In the genomic region with DNA sequence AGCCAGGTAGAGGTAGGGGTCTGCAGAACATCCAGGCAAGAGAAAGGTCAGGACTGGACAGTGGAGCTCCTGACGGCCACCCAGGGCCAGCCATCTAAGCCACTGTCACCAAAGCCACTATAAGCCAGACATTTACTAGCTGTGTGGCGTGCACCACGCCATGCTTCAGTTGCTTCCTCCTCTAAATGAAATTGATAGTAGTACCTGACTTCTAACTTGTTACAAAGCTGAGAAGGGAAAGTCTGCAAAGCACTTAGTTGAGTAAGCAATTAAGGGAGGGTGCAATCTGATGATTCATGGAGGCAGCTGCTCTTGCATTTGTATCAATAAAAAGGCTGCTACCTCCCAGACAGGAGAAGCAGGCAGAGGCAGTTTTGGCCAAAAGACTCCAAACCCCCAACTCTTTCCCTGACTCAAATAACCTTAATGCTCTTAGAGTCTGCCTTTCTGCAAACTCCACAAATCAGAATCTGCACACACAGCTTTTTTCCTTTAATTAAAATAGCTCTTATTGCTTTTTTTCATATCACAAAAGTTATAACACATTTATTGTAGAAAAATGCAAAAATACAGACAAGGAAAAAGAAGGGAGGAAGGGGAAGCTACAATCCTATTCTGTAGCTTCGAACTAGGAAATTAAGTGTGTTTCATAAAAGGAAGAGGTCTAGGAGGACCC, we compare ENCODE assay signal across 13 cellular contexts. TPM values are rescaled to one million over a fixed set of nuclear protein-coding genes. Genes with fewer than 3 reads are reported as not detected.
A peak's percentile ranks its signal among the peaks of the same experiment; 100 is the strongest.
DNase-seq lines count a peak whose midpoint lies in the region; ATAC-seq lines count a peak whose summit lies in the region.
"Had no signal": no experiment of that assay in that cellular context is flagged by ENCODE, and none has a peak within 500 bp of the region (broad histone marks: within the 10 kb centered on the region; RNA-seq: fewer than 3 reads in every experiment).

No MANE protein-coding gene starts in this region.

- H4K91ac ChIP-seq in mesenchymal stem cell (ENCODE audit: low read length) = no peak overlapping the region

- no peak overlapping the region for H2BK12ac ChIP-seq in mesenchymal stem cell (ENCODE audit: low read length in 2 of 2)

- no peak overlapping the region for H3K9ac ChIP-seq in mesenchymal stem cell (ENCODE audit: low read length)

- no peak overlapping the region for H3K4me3 Mint-ChIP-seq in activated naive CD8-positive, alpha-beta T cell treated with anti-CD3 and anti-CD28 coated beads for 36 hours
- H3K4me3 Mint-ChIP-seq: endodermal cell had no signal

- H3K27me3 Mint-ChIP-seq in activated naive CD8-positive, alpha-beta T cell treated with anti-CD3 and anti-CD28 coated beads for 36 hours = peaks cover 8% of the 10 kb centered on the region

- H2BK5ac ChIP-seq in mesenchymal stem cell (ENCODE audit: low read depth, low read length, poor library complexity, severe bottlenecking) = no peak overlapping the region

- H2BK120ac ChIP-seq in mesenchymal stem cell (ENCODE audit: low read depth, low read length) = no peak overlapping the region

- H3K36me3 ChIP-seq in mesenchymal stem cell (ENCODE audit: control insufficient read depth in 1 of 2, insufficient read depth in 2 of 2, low read depth in 1 of 2, low read length in 2 of 2) = peaks cover 0 to 3% of the 10 kb centered on the region in 2 experiments

- no peak overlapping the region for H3K4me2 ChIP-seq in mesenchymal stem cell (ENCODE audit: low read length, poor library complexity, severe bottlenecking)

- no peak overlapping the region for H3K4me3 ChIP-seq in mesenchymal stem cell (ENCODE audit: insufficient read depth in 1 of 2, low read depth in 1 of 2, low read length in 2 of 2)
- H3K4me3 ChIP-seq: lung had no signal

- peak; percentile 24 to 52 for ATAC-seq in activated CD4-positive, CD25-positive, alpha-beta regulatory T cell treated with anti-CD3 and anti-CD28 coated beads, Interleukin-2, amount 50 U/mL, for 24 hours
- no peak for ATAC-seq in Right ventricle myocardium superior (ENCODE audit: poor library complexity)
- ATAC-seq: HCT116 had no signal

- H3K9me3 Mint-ChIP-seq in activated naive CD8-positive, alpha-beta T cell treated with anti-CD3 and anti-CD28 coated beads for 36 hours = no peaks in the 10 kb centered on the region
- H3K9me3 Mint-ChIP-seq: endodermal cell had no signal

- no peak overlapping the region for H2BK15ac ChIP-seq in mesenchymal stem cell (ENCODE audit: low read depth, poor library complexity, severe bottlenecking)

- no peak overlapping the region for H3K14ac ChIP-seq in mesenchymal stem cell (ENCODE audit: low read length in 2 of 2)

- H3K4ac ChIP-seq in mesenchymal stem cell (ENCODE audit: low read depth in 1 of 2, low read length in 2 of 2) = no peak overlapping the region

- H3K23ac ChIP-seq in mesenchymal stem cell (ENCODE audit: low read length in 2 of 2) = no peak overlapping the region

- no peaks in the 10 kb centered on the region for H3K9me3 ChIP-seq in mesenchymal stem cell (ENCODE audit: control insufficient read depth, low read length)

- intact Hi-C loops in Right ventricle myocardium superior (cut with DNase I) = loop anchor here (5.0 kb wide), 1 partner anchor 503 kb away; no protein-coding TSS in a partner anchor

- DNase-seq in activated CD4-positive, CD25-positive, alpha-beta regulatory T cell (lab: John Stamatoyannopoulos, UW) = no peak
- peak; percentile 50 for DNase-seq in NCI-H1436 treated with DMSO at 0.1 percent for 48 hours (lab: John Stamatoyannopoulos, UW)
- DNase-seq in RPMI8226 = peak; percentile 60
- peak; percentile 24 for DNase-seq in mesenchymal stem cell
- DNase-seq in activated naive CD8-positive, alpha-beta T cell treated with anti-CD3 and anti-CD28 coated beads for 36 hours = no peak
- no peak for DNase-seq in NCI-H2227 treated with DMSO at 0.1 percent for 48 hours (lab: John Stamatoyannopoulos, UW)
- DNase-seq in Right ventricle myocardium superior = no peak
- DNase-seq: activated CD4-positive, alpha-beta T cell treated with anti-CD3 and anti-CD28 coated beads for 4 hours; activated effector memory CD4-positive, alpha-beta T cell treated with anti-CD3 and anti-CD28 coated beads, Interleukin-2, amount 50 U/mL, for 16 hours; endodermal cell had no signal

- H3K27ac Mint-ChIP-seq in activated naive CD8-positive, alpha-beta T cell treated with anti-CD3 and anti-CD28 coated beads for 36 hours = no peak overlapping the region
- H3K27ac Mint-ChIP-seq: endodermal cell had no signal

- no peak overlapping the region for H2AK5ac ChIP-seq in mesenchymal stem cell (ENCODE audit: low read length, severe bottlenecking)

- H3K4me1 ChIP-seq in mesenchymal stem cell (ENCODE audit: control insufficient read depth, insufficient read depth, low read depth, low read length) = peaks cover 5% of the 10 kb centered on the region

- no peaks in the 10 kb centered on the region for H3K36me3 Mint-ChIP-seq in activated naive CD8-positive, alpha-beta T cell treated with anti-CD3 and anti-CD28 coated beads for 36 hours

- peaks cover 26 to 69% of the 10 kb centered on the region in 2 experiments for H3K27me3 ChIP-seq in mesenchymal stem cell (ENCODE audit: control insufficient read depth in 1 of 2, insufficient read depth in 1 of 2, low read length in 2 of 2)

- no peak overlapping the region for H2AFZ ChIP-seq in mesenchymal stem cell (ENCODE audit: low read depth, low read length)

- H3K4me1 Mint-ChIP-seq in activated naive CD8-positive, alpha-beta T cell treated with anti-CD3 and anti-CD28 coated beads for 36 hours = peaks cover 11% of the 10 kb centered on the region

- no peak overlapping the region for H3K27ac ChIP-seq in mesenchymal stem cell (ENCODE audit: low read length, poor library complexity, severe bottlenecking)

- no peak overlapping the region for H4K8ac ChIP-seq in mesenchymal stem cell (ENCODE audit: low read length)

- H3K79me1 ChIP-seq in mesenchymal stem cell (replicated peaks; ENCODE audit: low read length, poor library complexity, severe bottlenecking) = no peaks in the 10 kb centered on the region

- no peak overlapping the region for H3K18ac ChIP-seq in mesenchymal stem cell (ENCODE audit: low read depth in 1 of 2, low read length in 2 of 2)

- 75% methylated on average over 2 of the region's 4 CpGs for WGBS in mesenchymal stem cell

RNA-seq across cellular contexts. Expression of a gene that starts 19.2 kb away (rescaled TPM):
- 27.5 TPM for polyA plus RNA-seq in mesenchymal stem cell (2013, experiment 1 of 2)
- polyA plus RNA-seq in mesenchymal stem cell (2013, experiment 2 of 2) = 26.0 TPM
- 10 to 100 TPM; 82.3 to 89.0 TPM for total RNA-seq in activated naive CD8-positive, alpha-beta T cell treated with anti-CD3 and anti-CD28 coated beads for 36 hours
- 119 TPM for total RNA-seq in Right ventricle myocardium superior

Comparison
In these comparisons a context has a peak if more than half of its experiments do, and no peak if none do; other contexts are left out.
1. DNase-seq: peak in NCI-H1436 treated with DMSO at 0.1 percent for 48 hours (single experiment), RPMI8226 (single experiment) and mesenchymal stem cell (single experiment); none in activated CD4-positive, CD25-positive, alpha-beta regulatory T cell (0 of 4), activated naive CD8-positive, alpha-beta T cell treated with anti-CD3 and anti-CD28 coated beads for 36 hours (single experiment), NCI-H2227 treated with DMSO at 0.1 percent for 48 hours (single experiment) and Right ventricle myocardium superior (single experiment).